In genomic region chr17:50316660-50317059, GRCh38 we compare ENCODE assay signal across 4 cellular contexts. TPM values are rescaled to one million over a fixed set of nuclear protein-coding genes. Genes with fewer than 3 reads are reported as not detected.
"Had no signal": no experiment of that assay in that cellular context is flagged by ENCODE, and none has a peak within 500 bp of the region (broad histone marks: within the 10 kb centered on the region; RNA-seq: fewer than 3 reads in every experiment).

No MANE protein-coding gene starts in this region.

RNA-seq across cellular contexts. Expression of gene TMEM92, which starts 42.4 kb away (rescaled TPM):
- total RNA-seq: natural killer cell, pulmonary artery endothelial cell, right atrium auricular region had no signal
- polyA plus RNA-seq: naive thymus-derived CD4-positive, alpha-beta T cell had no signal

RNA-seq across cellular contexts. Expression of gene EME1, which starts 56.4 kb away (rescaled TPM):
- polyA plus RNA-seq: naive thymus-derived CD4-positive, alpha-beta T cell had no signal
